ENCODE assay signal across 1 cellular context in the genomic region with DNA sequence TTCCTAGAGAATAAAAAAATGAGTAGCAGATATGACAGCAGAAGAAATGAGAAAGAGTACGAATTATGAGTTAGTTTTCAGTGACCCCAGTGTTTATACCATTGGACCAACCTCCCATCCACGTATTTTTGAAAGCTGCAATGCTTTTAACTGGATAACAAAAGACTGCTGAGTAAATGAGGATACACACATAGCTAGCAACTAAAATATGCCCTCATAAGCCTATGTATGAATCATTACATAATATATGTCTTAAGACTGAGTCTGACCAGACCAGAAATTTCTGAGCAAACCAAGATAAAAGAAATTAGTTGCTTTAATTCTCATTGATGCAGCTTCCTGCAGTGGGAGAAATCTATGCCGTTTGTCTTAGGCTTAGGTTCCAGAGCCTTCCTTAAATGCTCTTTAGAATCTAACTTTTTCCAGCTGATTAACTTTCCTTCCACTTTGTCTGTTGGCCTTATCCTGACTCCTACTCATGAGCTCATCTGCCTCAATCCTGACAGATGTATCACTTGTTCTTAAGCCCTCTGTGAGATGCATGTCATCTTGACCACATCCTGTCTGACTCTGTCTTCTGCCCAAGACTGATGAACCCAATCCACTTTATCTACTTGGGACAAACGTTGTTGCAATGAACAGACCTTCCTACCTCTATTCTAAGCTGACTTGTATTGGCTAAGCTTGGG.
TF ChIP-seq lines count a peak whose summit lies in the region.

No MANE protein-coding gene starts in this region.

TF ChIP-seq in SK-N-SH, 30 proteins besides CTCF, POLR2A, EP300 and RAD21 (continued from another document):
- TF ChIP-seq, protein P1, sequence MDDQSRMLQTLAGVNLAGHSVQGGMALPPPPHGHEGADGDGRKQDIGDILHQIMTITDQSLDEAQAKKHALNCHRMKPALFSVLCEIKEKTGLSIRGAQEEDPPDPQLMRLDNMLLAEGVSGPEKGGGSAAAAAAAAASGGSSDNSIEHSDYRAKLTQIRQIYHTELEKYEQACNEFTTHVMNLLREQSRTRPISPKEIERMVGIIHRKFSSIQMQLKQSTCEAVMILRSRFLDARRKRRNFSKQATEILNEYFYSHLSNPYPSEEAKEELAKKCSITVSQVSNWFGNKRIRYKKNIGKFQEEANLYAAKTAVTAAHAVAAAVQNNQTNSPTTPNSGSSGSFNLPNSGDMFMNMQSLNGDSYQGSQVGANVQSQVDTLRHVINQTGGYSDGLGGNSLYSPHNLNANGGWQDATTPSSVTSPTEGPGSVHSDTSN (IDR thresholded peaks at IDR 0.05): peak; percentile 86
- TF ChIP-seq MXI1 (IDR thresholded peaks at IDR 0.05; ENCODE audit: low read depth, low read length) (no peak), EZH2phosphoT487 (IDR thresholded peaks at IDR 0.05; ENCODE audit: borderline replicate concordance, low read depth) (no peak), RXRA (IDR thresholded peaks at IDR 0.05; ENCODE audit: borderline replicate concordance, low read depth) (peak; percentile 71; the same call in 1 of the 2 replicates), POLR2AphosphoS5 (IDR thresholded peaks at IDR 0.05; ENCODE audit: low read depth, low read length) (peak; percentile 25; the same call in 1 of the 2 replicates), TAF1 (IDR thresholded peaks at IDR 0.05; ENCODE audit: borderline replicate concordance, low read depth, low read length) (no peak), FOSL2 (IDR thresholded peaks at IDR 0.05; ENCODE audit: borderline replicate concordance, low read depth) (peak; percentile 66; the same call in 1 of the 2 replicates), RFX5 (IDR thresholded peaks at IDR 0.05; ENCODE audit: low read length) (no peak), FOXM1 (IDR thresholded peaks at IDR 0.05; ENCODE audit: low read depth) (peak; percentile 71; the same call in 1 of the 2 replicates), TEAD4 (IDR thresholded peaks at IDR 0.05; ENCODE audit: borderline replicate concordance, insufficient read depth) (peak; percentile 55; the same call in 1 of the 2 replicates), NRF1 (IDR thresholded peaks at IDR 0.05; ENCODE audit: low read depth, low read length) (no peak), NFIC (IDR thresholded peaks at IDR 0.05; ENCODE audit: borderline replicate concordance) (peak; percentile 50), GABPA (IDR thresholded peaks at IDR 0.05; ENCODE audit: low read depth) (0 out of 2 replicates have a peak, but pooled peaks have one; percentile 9), ELF1 (IDR thresholded peaks at IDR 0.05) (no peak)
- TF ChIP-seq, protein P2, sequence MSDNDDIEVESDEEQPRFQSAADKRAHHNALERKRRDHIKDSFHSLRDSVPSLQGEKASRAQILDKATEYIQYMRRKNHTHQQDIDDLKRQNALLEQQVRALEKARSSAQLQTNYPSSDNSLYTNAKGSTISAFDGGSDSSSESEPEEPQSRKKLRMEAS (IDR thresholded peaks at IDR 0.05; ENCODE audit: low read depth): peak; percentile 28; the same call in 1 of the 2 replicates
- TF ChIP-seq, protein P3, sequence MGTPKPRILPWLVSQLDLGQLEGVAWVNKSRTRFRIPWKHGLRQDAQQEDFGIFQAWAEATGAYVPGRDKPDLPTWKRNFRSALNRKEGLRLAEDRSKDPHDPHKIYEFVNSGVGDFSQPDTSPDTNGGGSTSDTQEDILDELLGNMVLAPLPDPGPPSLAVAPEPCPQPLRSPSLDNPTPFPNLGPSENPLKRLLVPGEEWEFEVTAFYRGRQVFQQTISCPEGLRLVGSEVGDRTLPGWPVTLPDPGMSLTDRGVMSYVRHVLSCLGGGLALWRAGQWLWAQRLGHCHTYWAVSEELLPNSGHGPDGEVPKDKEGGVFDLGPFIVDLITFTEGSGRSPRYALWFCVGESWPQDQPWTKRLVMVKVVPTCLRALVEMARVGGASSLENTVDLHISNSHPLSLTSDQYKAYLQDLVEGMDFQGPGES (IDR thresholded peaks at IDR 0.05; ENCODE audit: low read depth, low read length): no peak
- TF ChIP-seq, protein P4, sequence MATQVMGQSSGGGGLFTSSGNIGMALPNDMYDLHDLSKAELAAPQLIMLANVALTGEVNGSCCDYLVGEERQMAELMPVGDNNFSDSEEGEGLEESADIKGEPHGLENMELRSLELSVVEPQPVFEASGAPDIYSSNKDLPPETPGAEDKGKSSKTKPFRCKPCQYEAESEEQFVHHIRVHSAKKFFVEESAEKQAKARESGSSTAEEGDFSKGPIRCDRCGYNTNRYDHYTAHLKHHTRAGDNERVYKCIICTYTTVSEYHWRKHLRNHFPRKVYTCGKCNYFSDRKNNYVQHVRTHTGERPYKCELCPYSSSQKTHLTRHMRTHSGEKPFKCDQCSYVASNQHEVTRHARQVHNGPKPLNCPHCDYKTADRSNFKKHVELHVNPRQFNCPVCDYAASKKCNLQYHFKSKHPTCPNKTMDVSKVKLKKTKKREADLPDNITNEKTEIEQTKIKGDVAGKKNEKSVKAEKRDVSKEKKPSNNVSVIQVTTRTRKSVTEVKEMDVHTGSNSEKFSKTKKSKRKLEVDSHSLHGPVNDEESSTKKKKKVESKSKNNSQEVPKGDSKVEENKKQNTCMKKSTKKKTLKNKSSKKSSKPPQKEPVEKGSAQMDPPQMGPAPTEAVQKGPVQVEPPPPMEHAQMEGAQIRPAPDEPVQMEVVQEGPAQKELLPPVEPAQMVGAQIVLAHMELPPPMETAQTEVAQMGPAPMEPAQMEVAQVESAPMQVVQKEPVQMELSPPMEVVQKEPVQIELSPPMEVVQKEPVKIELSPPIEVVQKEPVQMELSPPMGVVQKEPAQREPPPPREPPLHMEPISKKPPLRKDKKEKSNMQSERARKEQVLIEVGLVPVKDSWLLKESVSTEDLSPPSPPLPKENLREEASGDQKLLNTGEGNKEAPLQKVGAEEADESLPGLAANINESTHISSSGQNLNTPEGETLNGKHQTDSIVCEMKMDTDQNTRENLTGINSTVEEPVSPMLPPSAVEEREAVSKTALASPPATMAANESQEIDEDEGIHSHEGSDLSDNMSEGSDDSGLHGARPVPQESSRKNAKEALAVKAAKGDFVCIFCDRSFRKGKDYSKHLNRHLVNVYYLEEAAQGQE (IDR thresholded peaks at IDR 0.05; ENCODE audit: low read depth, low read length): no peak
- TF ChIP-seq, protein P5, sequence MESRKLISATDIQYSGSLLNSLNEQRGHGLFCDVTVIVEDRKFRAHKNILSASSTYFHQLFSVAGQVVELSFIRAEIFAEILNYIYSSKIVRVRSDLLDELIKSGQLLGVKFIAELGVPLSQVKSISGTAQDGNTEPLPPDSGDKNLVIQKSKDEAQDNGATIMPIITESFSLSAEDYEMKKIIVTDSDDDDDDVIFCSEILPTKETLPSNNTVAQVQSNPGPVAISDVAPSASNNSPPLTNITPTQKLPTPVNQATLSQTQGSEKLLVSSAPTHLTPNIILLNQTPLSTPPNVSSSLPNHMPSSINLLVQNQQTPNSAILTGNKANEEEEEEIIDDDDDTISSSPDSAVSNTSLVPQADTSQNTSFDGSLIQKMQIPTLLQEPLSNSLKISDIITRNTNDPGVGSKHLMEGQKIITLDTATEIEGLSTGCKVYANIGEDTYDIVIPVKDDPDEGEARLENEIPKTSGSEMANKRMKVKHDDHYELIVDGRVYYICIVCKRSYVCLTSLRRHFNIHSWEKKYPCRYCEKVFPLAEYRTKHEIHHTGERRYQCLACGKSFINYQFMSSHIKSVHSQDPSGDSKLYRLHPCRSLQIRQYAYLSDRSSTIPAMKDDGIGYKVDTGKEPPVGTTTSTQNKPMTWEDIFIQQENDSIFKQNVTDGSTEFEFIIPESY (IDR thresholded peaks at IDR 0.05; ENCODE audit: borderline replicate concordance, low read depth): no peak
- TF ChIP-seq, protein P6, sequence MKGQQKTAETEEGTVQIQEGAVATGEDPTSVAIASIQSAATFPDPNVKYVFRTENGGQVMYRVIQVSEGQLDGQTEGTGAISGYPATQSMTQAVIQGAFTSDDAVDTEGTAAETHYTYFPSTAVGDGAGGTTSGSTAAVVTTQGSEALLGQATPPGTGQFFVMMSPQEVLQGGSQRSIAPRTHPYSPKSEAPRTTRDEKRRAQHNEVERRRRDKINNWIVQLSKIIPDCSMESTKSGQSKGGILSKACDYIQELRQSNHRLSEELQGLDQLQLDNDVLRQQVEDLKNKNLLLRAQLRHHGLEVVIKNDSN (IDR thresholded peaks at IDR 0.05; ENCODE audit: borderline replicate concordance, low read depth): no peak
